ENCODE assay signal across 1 cellular context in the genomic region with DNA sequence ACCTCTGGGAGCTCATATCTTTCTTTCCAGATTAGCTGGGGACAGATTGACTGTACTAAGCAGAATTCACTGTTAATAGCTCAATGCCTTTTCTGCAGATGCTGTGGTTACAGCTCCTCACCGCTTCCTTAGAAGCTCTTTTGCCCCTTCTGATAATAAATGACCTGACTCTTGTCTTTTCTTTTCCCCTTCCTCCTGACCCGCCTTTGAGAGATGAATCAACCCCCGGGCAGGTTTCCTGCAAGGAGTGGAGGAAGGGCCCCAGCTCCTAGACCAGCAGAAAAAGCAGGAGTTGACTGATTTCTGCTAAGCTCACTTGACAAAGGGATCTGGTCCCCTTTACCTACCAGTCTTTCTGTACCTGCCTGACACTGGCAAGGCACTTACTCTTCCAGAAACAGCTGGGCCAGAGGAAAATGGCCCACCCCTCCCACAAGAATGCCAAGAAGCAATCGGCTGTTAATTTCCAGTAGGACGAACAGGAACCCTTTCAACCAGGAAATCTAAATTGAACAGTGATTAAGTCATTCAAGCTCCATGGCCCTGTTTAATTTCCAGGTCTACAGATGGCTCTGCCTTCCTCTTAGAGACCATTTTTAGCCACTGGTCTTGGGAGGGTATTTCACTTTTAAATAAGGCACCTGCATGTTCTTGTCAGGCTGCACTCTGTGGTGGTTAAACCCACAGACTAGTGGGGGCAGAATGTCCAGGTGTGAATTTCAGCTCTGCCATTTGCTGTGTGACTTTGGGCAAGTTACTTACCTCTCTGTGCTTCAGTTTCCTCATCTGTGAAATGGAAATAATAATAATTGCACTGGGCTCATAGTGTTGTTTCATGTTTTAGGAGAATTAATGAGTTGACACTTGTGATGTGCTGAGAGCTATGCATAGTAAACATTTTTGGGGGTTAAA.
TF ChIP-seq lines count a peak whose summit lies in the region.

No MANE protein-coding gene starts in this region.

TF ChIP-seq in GM23338, 12 proteins besides CTCF, POLR2A, EP300 and RAD21 (continued from another document):
- TF ChIP-seq, protein P1, sequence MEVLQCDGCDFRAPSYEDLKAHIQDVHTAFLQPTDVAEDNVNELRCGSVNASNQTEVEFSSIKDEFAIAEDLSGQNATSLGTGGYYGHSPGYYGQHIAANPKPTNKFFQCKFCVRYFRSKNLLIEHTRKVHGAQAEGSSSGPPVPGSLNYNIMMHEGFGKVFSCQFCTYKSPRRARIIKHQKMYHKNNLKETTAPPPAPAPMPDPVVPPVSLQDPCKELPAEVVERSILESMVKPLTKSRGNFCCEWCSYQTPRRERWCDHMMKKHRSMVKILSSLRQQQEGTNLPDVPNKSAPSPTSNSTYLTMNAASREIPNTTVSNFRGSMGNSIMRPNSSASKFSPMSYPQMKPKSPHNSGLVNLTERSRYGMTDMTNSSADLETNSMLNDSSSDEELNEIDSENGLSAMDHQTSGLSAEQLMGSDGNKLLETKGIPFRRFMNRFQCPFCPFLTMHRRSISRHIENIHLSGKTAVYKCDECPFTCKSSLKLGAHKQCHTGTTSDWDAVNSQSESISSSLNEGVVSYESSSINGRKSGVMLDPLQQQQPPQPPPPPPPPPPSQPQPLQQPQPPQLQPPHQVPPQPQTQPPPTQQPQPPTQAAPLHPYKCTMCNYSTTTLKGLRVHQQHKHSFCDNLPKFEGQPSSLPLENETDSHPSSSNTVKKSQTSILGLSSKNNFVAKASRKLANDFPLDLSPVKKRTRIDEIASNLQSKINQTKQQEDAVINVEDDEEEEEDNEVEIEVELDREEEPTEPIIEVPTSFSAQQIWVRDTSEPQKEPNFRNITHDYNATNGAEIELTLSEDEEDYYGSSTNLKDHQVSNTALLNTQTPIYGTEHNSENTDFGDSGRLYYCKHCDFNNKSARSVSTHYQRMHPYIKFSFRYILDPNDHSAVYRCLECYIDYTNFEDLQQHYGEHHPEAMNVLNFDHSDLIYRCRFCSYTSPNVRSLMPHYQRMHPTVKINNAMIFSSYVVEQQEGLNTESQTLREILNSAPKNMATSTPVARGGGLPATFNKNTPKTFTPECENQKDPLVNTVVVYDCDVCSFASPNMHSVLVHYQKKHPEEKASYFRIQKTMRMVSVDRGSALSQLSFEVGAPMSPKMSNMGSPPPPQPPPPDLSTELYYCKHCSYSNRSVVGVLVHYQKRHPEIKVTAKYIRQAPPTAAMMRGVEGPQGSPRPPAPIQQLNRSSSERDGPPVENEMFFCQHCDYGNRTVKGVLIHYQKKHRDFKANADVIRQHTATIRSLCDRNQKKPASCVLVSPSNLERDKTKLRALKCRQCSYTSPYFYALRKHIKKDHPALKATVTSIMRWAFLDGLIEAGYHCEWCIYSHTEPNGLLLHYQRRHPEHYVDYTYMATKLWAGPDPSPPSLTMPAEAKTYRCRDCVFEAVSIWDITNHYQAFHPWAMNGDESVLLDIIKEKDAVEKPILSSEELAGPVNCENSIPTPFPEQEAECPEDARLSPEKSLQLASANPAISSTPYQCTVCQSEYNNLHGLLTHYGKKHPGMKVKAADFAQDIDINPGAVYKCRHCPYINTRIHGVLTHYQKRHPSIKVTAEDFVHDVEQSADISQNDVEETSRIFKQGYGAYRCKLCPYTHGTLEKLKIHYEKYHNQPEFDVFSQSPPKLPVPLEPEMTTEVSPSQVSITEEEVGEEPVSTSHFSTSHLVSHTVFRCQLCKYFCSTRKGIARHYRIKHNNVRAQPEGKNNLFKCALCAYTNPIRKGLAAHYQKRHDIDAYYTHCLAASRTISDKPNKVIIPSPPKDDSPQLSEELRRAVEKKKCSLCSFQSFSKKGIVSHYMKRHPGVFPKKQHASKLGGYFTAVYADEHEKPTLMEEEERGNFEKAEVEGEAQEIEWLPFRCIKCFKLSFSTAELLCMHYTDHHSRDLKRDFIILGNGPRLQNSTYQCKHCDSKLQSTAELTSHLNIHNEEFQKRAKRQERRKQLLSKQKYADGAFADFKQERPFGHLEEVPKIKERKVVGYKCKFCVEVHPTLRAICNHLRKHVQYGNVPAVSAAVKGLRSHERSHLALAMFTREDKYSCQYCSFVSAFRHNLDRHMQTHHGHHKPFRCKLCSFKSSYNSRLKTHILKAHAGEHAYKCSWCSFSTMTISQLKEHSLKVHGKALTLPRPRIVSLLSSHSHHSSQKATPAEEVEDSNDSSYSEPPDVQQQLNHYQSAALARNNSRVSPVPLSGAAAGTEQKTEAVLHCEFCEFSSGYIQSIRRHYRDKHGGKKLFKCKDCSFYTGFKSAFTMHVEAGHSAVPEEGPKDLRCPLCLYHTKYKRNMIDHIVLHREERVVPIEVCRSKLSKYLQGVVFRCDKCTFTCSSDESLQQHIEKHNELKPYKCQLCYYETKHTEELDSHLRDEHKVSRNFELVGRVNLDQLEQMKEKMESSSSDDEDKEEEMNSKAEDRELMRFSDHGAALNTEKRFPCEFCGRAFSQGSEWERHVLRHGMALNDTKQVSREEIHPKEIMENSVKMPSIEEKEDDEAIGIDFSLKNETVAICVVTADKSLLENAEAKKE (CRISPR knock-in tag; IDR thresholded peaks at IDR 0.05), result no peak
- no peak for TF ChIP-seq EZH2 (IDR thresholded peaks at IDR 0.05; ENCODE audit: low read depth, unreplicated experiment)
- TF ChIP-seq STAT1 (IDR thresholded peaks at IDR 0.05; ENCODE audit: unreplicated experiment), result no peak
- TF ChIP-seq NANOG (IDR thresholded peaks at IDR 0.05; ENCODE audit: borderline replicate concordance), result no peak
- TF ChIP-seq ZNF114 (CRISPR knock-in tag; IDR thresholded peaks at IDR 0.05), result no peak
- TF ChIP-seq CREB1 (CRISPR knock-in tag; IDR thresholded peaks at IDR 0.05; ENCODE audit: low read depth), result no peak
TF ChIP-seq in GM23338: peak in this region for 0.
